Comparison of ENCODE assay signal across 9 cellular contexts in genomic region chr1:77948841-77949424, GRCh38. TPM values are rescaled to one million over a fixed set of nuclear protein-coding genes. Genes with fewer than 3 reads are reported as not detected.
DNase-seq lines count a peak whose midpoint lies in the region; ATAC-seq and TF ChIP-seq lines count a peak whose summit lies in the region.
"Had no signal": no experiment of that assay in that cellular context is flagged by ENCODE, and none has a peak within 500 bp of the region (broad histone marks: within the 10 kb centered on the region; RNA-seq: fewer than 3 reads in every experiment).

No MANE protein-coding gene starts in this region.

- H3K4ac ChIP-seq in H9 (ENCODE audit: low read depth, low read length), result no peak overlapping the region

- no peaks in the 10 kb centered on the region for H3K27me3 ChIP-seq in H9 (ENCODE audit: insufficient read depth, low read length)
- H3K27me3 ChIP-seq in ascending aorta, result no peaks in the 10 kb centered on the region

- H3K27ac Mint-ChIP-seq in Calu3 (ENCODE audit: unreplicated experiment), result no peak overlapping the region
- H3K27ac Mint-ChIP-seq in H9, result peak overlapping the region in 2 of 3 experiments; percentile 39 to 47; a peak in 2 of 7 replicates
- H3K27ac Mint-ChIP-seq: nephron progenitor cell had no signal

- no peak overlapping the region for H2BK15ac ChIP-seq in H9 (ENCODE audit: low read depth, low read length)

- peaks cover 55 to 76% of the 10 kb centered on the region in 2 donors for H3K36me3 ChIP-seq in ascending aorta

- H4K91ac ChIP-seq in H9 (ENCODE audit: insufficient read length, low read depth, low read length), result no peak overlapping the region

- H2BK20ac ChIP-seq in H9 (ENCODE audit: low read depth, low read length, poor library complexity, severe bottlenecking), result no peak overlapping the region

- H3K27me3 Mint-ChIP-seq in Calu3 (ENCODE audit: unreplicated experiment) (no peaks in the 10 kb centered on the region), H9 (ENCODE audit: low read depth) (no peaks in the 10 kb centered on the region)

- H3K4me3 Mint-ChIP-seq in Calu3 (ENCODE audit: low read depth, unreplicated experiment), result no peak overlapping the region
- no peak overlapping the region for H3K4me3 Mint-ChIP-seq in H9
- H3K4me3 Mint-ChIP-seq: nephron progenitor cell had no signal

- no peaks in the 10 kb centered on the region for H3K79me2 ChIP-seq in H9 (ENCODE audit: insufficient read depth, low read length)

- H3K36me3 Mint-ChIP-seq in Calu3 (ENCODE audit: insufficient read depth, unreplicated experiment), result peaks cover 49% of the 10 kb centered on the region
- peaks cover 34 to 81% (median 78%) of the 10 kb centered on the region in 3 experiments; a peak in 6 of 7 replicates for H3K36me3 Mint-ChIP-seq in H9 (ENCODE audit: insufficient read depth in 1 of 3, low read depth in 3 of 3)

- CTCF ChIA-PET in Calu3 (lab: Charles Lee), result no interaction called here

- H4K8ac ChIP-seq in H9 (replicated peaks; ENCODE audit: insufficient read length, low read depth, low read length), result no peak overlapping the region

- H3K9ac ChIP-seq in H9 (ENCODE audit: extremely low read depth, insufficient read length, low read length), result no peak overlapping the region

- no peaks in the 10 kb centered on the region for H4K20me1 ChIP-seq in H9 (ENCODE audit: control insufficient read depth, insufficient read depth, insufficient read length)

- H3K4me2 ChIP-seq in H9 (ENCODE audit: insufficient read depth, insufficient read length, low read length), result no peak overlapping the region

- H3K18ac ChIP-seq in H9 (ENCODE audit: insufficient read length, low read depth, low read length), result no peak overlapping the region

- no peak overlapping the region for H2BK12ac ChIP-seq in H9 (ENCODE audit: insufficient read length, low read depth, low read length)

- H3T11ph ChIP-seq in H9 (ENCODE audit: low read length), result no peak overlapping the region

- intact Hi-C loops in Calu3 (cut with micrococcal nuclease; ENCODE audit: unreplicated experiment) (loop anchor here (10.0 kb wide), 1 partner anchor 166 kb away; no protein-coding TSS in a partner anchor), ascending aorta (cut with DNase I) (no loop called here)

- TF ChIP-seq CTCF in Calu3 (IDR thresholded peaks at IDR 0.05; ENCODE audit: unreplicated experiment) (no peak), H9 (conservative IDR thresholded peaks at IDR 0.05) (0 out of 3 replicates have a peak, but pooled peaks have one; percentile 17), VCaP (conservative IDR thresholded peaks at IDR 0.05) (peak; percentile 32), ascending aorta (IDR thresholded peaks at IDR 0.05) (peak in 1 of 3 experiments; percentile 29)

- no peak overlapping the region for H3K23ac ChIP-seq in H9 (ENCODE audit: insufficient read length, low read depth, low read length)

- no peaks in the 10 kb centered on the region for H3K4me1 Mint-ChIP-seq in Calu3 (ENCODE audit: low read depth, unreplicated experiment)
- H3K4me1 Mint-ChIP-seq in H9, result no peaks in the 10 kb centered on the region
- H3K4me1 Mint-ChIP-seq: nephron progenitor cell had no signal

- H3K4me1 ChIP-seq in H9 (ENCODE audit: insufficient read depth, low read length) (no peaks in the 10 kb centered on the region), ascending aorta (peaks cover 2 to 11% of the 10 kb centered on the region in 2 donors)

- H3K27ac ChIP-seq in H9 (ENCODE audit: insufficient read length, low read depth, low read length) (no peak overlapping the region), VCaP (no peak overlapping the region), ascending aorta (no peak overlapping the region)

- no peak overlapping the region for H2BK5ac ChIP-seq in H9 (ENCODE audit: insufficient read length, low read length)

- no peaks in the 10 kb centered on the region for H3K23me2 ChIP-seq in H9 (ENCODE audit: insufficient read length, low read depth, low read length, poor library complexity, severe bottlenecking)

- H3K14ac ChIP-seq in H9 (ENCODE audit: insufficient read depth, low read length), result no peak overlapping the region

- H3K4me3 ChIP-seq in ascending aorta, result no peak overlapping the region

- H3K79me1 ChIP-seq in H9 (ENCODE audit: insufficient read depth, low read depth, low read length, poor library complexity, severe bottlenecking), result no peaks in the 10 kb centered on the region

- peak; percentile 23 for DNase-seq in Calu3
- no peak for DNase-seq in H9
- peak; percentile 56 for DNase-seq in iris pigment epithelial cell (ENCODE audit: low read depth)
- DNase-seq in mucosa of gallbladder (ENCODE audit: low spot score), result no peak
- DNase-seq in activated CD4-positive, alpha-beta T cell treated with anti-CD3 and anti-CD28 coated beads, Interleukin-2, amount 50 U/mL, for 1 hour, result no peak
- DNase-seq in ascending aorta (ENCODE audit: low spot score in 2 of 2), result no peak
- DNase-seq: nephron progenitor cell had no signal

- H3K56ac ChIP-seq in H9 (ENCODE audit: insufficient read length, low read depth, low read length), result no peak overlapping the region

- no peak overlapping the region for H2AFZ ChIP-seq in H9 (ENCODE audit: low read length)

- no peaks in the 10 kb centered on the region for H3K9me3 ChIP-seq in H9 (ENCODE audit: control insufficient read depth, low read depth, low read length)
- H3K9me3 ChIP-seq in ascending aorta, result no peaks in the 10 kb centered on the region

- no peak overlapping the region for H2BK120ac ChIP-seq in H9 (ENCODE audit: low read depth, low read length, poor library complexity, severe bottlenecking)

- H2AK5ac ChIP-seq in H9 (ENCODE audit: insufficient read length, low read length), result no peak overlapping the region

- no TSS peak for BruUV-seq in Calu3 (replicated peaks; lab: Mats Ljungman, UMichigan)

- ATAC-seq in GM21723 (IDR thresholded peaks at IDR 0.05; ENCODE audit: unreplicated experiment), result no peak

- no peaks in the 10 kb centered on the region for H3K9me3 Mint-ChIP-seq in Calu3 (ENCODE audit: low read depth, unreplicated experiment)
- no peaks in the 10 kb centered on the region for H3K9me3 Mint-ChIP-seq in H9
- H3K9me3 Mint-ChIP-seq: nephron progenitor cell had no signal

- no peak overlapping the region for H4K5ac ChIP-seq in H9 (ENCODE audit: insufficient read length, low read depth, low read length)

- WGBS in H9 (ENCODE audit: extremely low coverage, insufficient read length, low lambda C conversion rate), result no CpG with 5 or more reads among the region's 2 CpGs

RNA-seq across cellular contexts. Expression of gene FUBP1, which starts 29.9 kb away (rescaled TPM):
- total RNA-seq in Calu3 (2022) (165 and 188 TPM in 2 replicates), H9 (2021) (271 TPM in 2 replicates), mucosa of gallbladder (107 TPM), ascending aorta (90.3 TPM)

RNA-seq across cellular contexts. Expression of gene DNAJB4, which starts 55.8 kb away (rescaled TPM):
- total RNA-seq in Calu3 (2022), result 15.0 and 23.0 TPM in 2 replicates
- total RNA-seq in H9 (2021), result 8.1 and 8.6 TPM in 2 replicates
- 52.5 TPM for total RNA-seq in mucosa of gallbladder
- 20.1 TPM for total RNA-seq in ascending aorta

Comparison
In these comparisons a context has a peak if more than half of its experiments do, and no peak if none do; other contexts are left out.
1. DNase-seq: peak in Calu3 (single experiment) and iris pigment epithelial cell (single experiment); none in H9 (single experiment), mucosa of gallbladder (single experiment), activated CD4-positive, alpha-beta T cell treated with anti-CD3 and anti-CD28 coated beads, Interleukin-2, amount 50 U/mL, for 1 hour (single experiment) and ascending aorta (0 of 2).